10 cellular contexts compared by ENCODE assay signal in genomic region chr12:57148469-57149308, GRCh38. TPM values are rescaled to one million over a fixed set of nuclear protein-coding genes. Genes with fewer than 3 reads are reported as not detected.
A peak's percentile ranks its signal among the peaks of the same experiment; 100 is the strongest.
DNase-seq lines count a peak whose midpoint lies in the region; ATAC-seq and TF ChIP-seq lines count a peak whose summit lies in the region.
"Had no signal": no experiment of that assay in that cellular context is flagged by ENCODE, and none has a peak within 500 bp of the region (broad histone marks: within the 10 kb centered on the region; RNA-seq: fewer than 3 reads in every experiment).

No MANE protein-coding gene starts in this region.

- H3K27me3 Mint-ChIP-seq in IgD-negative memory B cell: no peaks in the 10 kb centered on the region

- H3K4me3 ChIP-seq in lower lobe of right lung: peak overlapping the region; percentile 8
- no peak overlapping the region for H3K4me3 ChIP-seq in thyroid gland (replicated peaks in 1 of 3)
- H3K4me3 ChIP-seq: SJSA1 had no signal

- ATAC-seq in lower lobe of right lung: peak; percentile 58 to 69

- peak overlapping the region; percentile 79 for H3K27ac ChIP-seq in caudate nucleus (ENCODE audit: low read depth, low read length)
- peak overlapping the region; percentile 75 for H3K27ac ChIP-seq in lower lobe of right lung
- peak overlapping the region; percentile 58 to 66 (median 63) for H3K27ac ChIP-seq in thyroid gland
- H3K27ac ChIP-seq: SJSA1 had no signal

- intact Hi-C loops in lower lobe of right lung (cut with DNase I): no loop called here
- intact Hi-C loops in thyroid gland (cut with DNase I): no loop called here

- H3K36me3 Mint-ChIP-seq in IgD-negative memory B cell: peaks cover 2% of the 10 kb centered on the region

- DNase-seq in caudate nucleus (lab: John Stamatoyannopoulos, UW): peak in 5 of 61 donors; percentile 6 to 39 (median 22)
- peak; percentile 81 for DNase-seq in lower lobe of right lung
- DNase-seq in thyroid gland: peak in 1 of 2 donors; percentile 23
- DNase-seq in dedifferentiated amniotic fluid mesenchymal stem cell (ENCODE audit: extremely low spot score): no peak
- DNase-seq in HT-29 (ENCODE audit: low spot score): no peak
- DNase-seq in NCI-H2081 (lab: John Stamatoyannopoulos, UW): no peak
- no peak for DNase-seq in SK-N-DZ (ENCODE audit: low spot score)
- DNase-seq: H7 had no signal

- TF ChIP-seq CTCF in lower lobe of right lung (IDR thresholded peaks at IDR 0.05) (no peak), thyroid gland (IDR thresholded peaks at IDR 0.05) (no peak)

- peaks cover 89% of the 10 kb centered on the region for H3K4me1 ChIP-seq in lower lobe of right lung
- H3K4me1 ChIP-seq in thyroid gland: peaks cover 0 to 50% of the 10 kb centered on the region in 2 donors

- H3K27me3 ChIP-seq in lower lobe of right lung (ENCODE audit: low read depth) (no peaks in the 10 kb centered on the region), thyroid gland (no peaks in the 10 kb centered on the region)
- H3K27me3 ChIP-seq: SJSA1 had no signal

- no peaks in the 10 kb centered on the region for H3K9me3 ChIP-seq in lower lobe of right lung
- H3K9me3 ChIP-seq in thyroid gland: no peaks in the 10 kb centered on the region
- H3K9me3 ChIP-seq: SJSA1 had no signal

- TF ChIP-seq POLR2A in thyroid gland (IDR thresholded peaks at IDR 0.05): no peak

- no peak overlapping the region for H3K4me3 Mint-ChIP-seq in IgD-negative memory B cell

- H3K4me1 Mint-ChIP-seq in IgD-negative memory B cell: no peaks in the 10 kb centered on the region

- no peaks in the 10 kb centered on the region for H3K9me3 Mint-ChIP-seq in IgD-negative memory B cell

- H3K36me3 ChIP-seq in lower lobe of right lung: peaks cover 46% of the 10 kb centered on the region
- H3K36me3 ChIP-seq in thyroid gland: peaks cover 4 to 8% of the 10 kb centered on the region in 2 donors

- 81 to 86% methylated on average over 4 of the region's 4 CpGs for WGBS in thyroid gland, 2 donors

- H3K27ac Mint-ChIP-seq in IgD-negative memory B cell: peak overlapping the region in 2 of 3 donors; percentile 27 to 46

RNA-seq across cellular contexts. Expression of gene LRP1-AS, which starts 1.3 kb away (rescaled TPM):
- polyA plus RNA-seq in IgD-negative memory B cell: not detected
- total RNA-seq in lower lobe of right lung: not detected
- total RNA-seq in thyroid gland: not detected
- total RNA-seq in HT-29 (2014; rRNA removed; shearing (Covaris generic)): not detected in 2 replicates
- polyA plus RNA-seq in SK-N-DZ (2014; cell fraction: cytosol; rRNA removed): not detected in 2 replicates
- polyA plus RNA-seq in SK-N-DZ (2014; cell fraction: nucleus; rRNA removed): not detected in 2 replicates
- total RNA-seq: H7, SJSA1 had no signal

RNA-seq across cellular contexts. Expression of gene LRP1, which starts 20.4 kb away (rescaled TPM):
- polyA plus RNA-seq in IgD-negative memory B cell: 0.19 TPM
- total RNA-seq in lower lobe of right lung: 404 TPM
- 100 to 1,000 TPM in 3 of 4 donors, 10 to 100 TPM in 1; 98.5 to 161 (median 118) TPM for total RNA-seq in thyroid gland
- 22.8 and 25.2 TPM in 2 replicates for total RNA-seq in HT-29 (2014; rRNA removed; shearing (Covaris generic))
- polyA plus RNA-seq in SK-N-DZ (2014; cell fraction: cytosol; rRNA removed): 6.4 and 7.8 TPM in 2 replicates
- 16.5 and 44.9 TPM in 2 replicates for polyA plus RNA-seq in SK-N-DZ (2014; cell fraction: nucleus; rRNA removed)

RNA-seq across cellular contexts. Expression of gene STAT6, which starts 37.5 kb away (rescaled TPM):
- polyA plus RNA-seq in IgD-negative memory B cell: 130 TPM
- total RNA-seq in lower lobe of right lung: 269 TPM
- 100 to 1,000 TPM in 1 of 4 donors, 10 to 100 TPM in 3; 79.0 to 144 (median 89.8) TPM for total RNA-seq in thyroid gland
- 114 and 125 TPM in 2 replicates for total RNA-seq in HT-29 (2014; rRNA removed; shearing (Covaris generic))
- polyA plus RNA-seq in SK-N-DZ (2014; cell fraction: cytosol; rRNA removed): 37.1 and 42.2 TPM in 2 replicates
- polyA plus RNA-seq in SK-N-DZ (2014; cell fraction: nucleus; rRNA removed): 129 TPM in 2 replicates

RNA-seq across cellular contexts. Expression of gene NAB2, which starts 59.8 kb away (rescaled TPM):
- 0.81 TPM for polyA plus RNA-seq in IgD-negative memory B cell
- total RNA-seq in lower lobe of right lung: 28.9 TPM
- 10 to 100 TPM; 11.8 to 48.0 (median 16.1) TPM for total RNA-seq in thyroid gland
- 17.8 and 19.3 TPM in 2 replicates for total RNA-seq in HT-29 (2014; rRNA removed; shearing (Covaris generic))
- 24.6 and 39.9 TPM in 2 replicates for polyA plus RNA-seq in SK-N-DZ (2014; cell fraction: cytosol; rRNA removed)
- 33.8 and 35.6 TPM in 2 replicates for polyA plus RNA-seq in SK-N-DZ (2014; cell fraction: nucleus; rRNA removed)
